Comparison of ENCODE assay signal across 19 cellular contexts in genomic region chr19:21314676-21315075, GRCh38. TPM values are rescaled to one million over a fixed set of nuclear protein-coding genes. Genes with fewer than 3 reads are reported as not detected.
DNase-seq lines count a peak whose midpoint lies in the region; ATAC-seq and TF ChIP-seq lines count a peak whose summit lies in the region.
"Had no signal": no experiment of that assay in that cellular context is flagged by ENCODE, and none has a peak within 500 bp of the region (broad histone marks: within the 10 kb centered on the region; RNA-seq: fewer than 3 reads in every experiment).

No MANE protein-coding gene starts in this region.

- DNase-seq in natural killer cell (no peak), cerebellar cortex (ENCODE audit: low spot score) (peak; percentile 7), medulla oblongata (ENCODE audit: extremely low spot score) (peak; percentile 54), NCI-H146 (lab: John Stamatoyannopoulos, UW) (no peak)
- DNase-seq in natural killer cell treated with Interleukin-12 subunit alpha and Interleukin-12 subunit beta and Interleukin-15 and Interleukin-18, amount 100 ng/mL, for 72 hours (ENCODE audit: low spot score), result no peak
- no peak for DNase-seq in activated T-helper 2 cell treated with anti-CD3 and anti-CD28 coated beads, Interferon-gamma antibody, Interleukin-2, Interleukin-4, amounts not matched to agents 10 μg/mL and 5 μg/mL and 100 μg/mL, durations not matched to agents 14 hours and 24 hours and 36 hours (ENCODE audit: low spot score)
- DNase-seq: activated CD4-positive, alpha-beta T cell treated with anti-CD3 and anti-CD28 coated beads, Interleukin-2, amount 50 U/mL, for 48 hours; activated naive CD8-positive, alpha-beta T cell treated with anti-CD3 and anti-CD28 coated beads, Interleukin-2, amount 10 ng/mL, durations not matched to agents 7 days and 5 days; DMS53; effector memory CD4-positive, alpha-beta T cell; hippocampal formation; mammary epithelial cell; NCI-H2081; NCI-H774; stimulated activated CD8-positive, alpha-beta memory T cell treated with anti-CD3 and anti-CD28 coated beads, Interleukin-4, amount 100 ng/mL, for 48 hours; T1000 had no signal

- H3K4me3 Mint-ChIP-seq in natural killer cell, result no peak overlapping the region
- no peak overlapping the region for H3K4me3 Mint-ChIP-seq in natural killer cell treated with Interleukin-12 subunit alpha and Interleukin-12 subunit beta and Interleukin-15 and Interleukin-18, amount 100 ng/mL, for 72 hours
- no peak overlapping the region for H3K4me3 Mint-ChIP-seq in activated T-helper 2 cell treated with anti-CD3 and anti-CD28 coated beads, Interferon-gamma antibody, Interleukin-2, Interleukin-4, amounts not matched to agents 10 μg/mL and 5 μg/mL and 100 μg/mL, durations not matched to agents 14 hours and 24 hours and 36 hours (ENCODE audit: low read depth)
- H3K4me3 Mint-ChIP-seq: activated naive CD8-positive, alpha-beta T cell treated with anti-CD3 and anti-CD28 coated beads, Interleukin-2, amount 10 ng/mL, durations not matched to agents 7 days and 5 days had no signal

- intact Hi-C loops in natural killer cell (cut with micrococcal nuclease), result no loop called here
- intact Hi-C loops in activated T-helper 2 cell treated with anti-CD3 and anti-CD28 coated beads, Interferon-gamma antibody, Interleukin-2, Interleukin-4, amounts not matched to agents 10 μg/mL and 5 μg/mL and 100 μg/mL, durations not matched to agents 14 hours and 24 hours and 36 hours (cut with micrococcal nuclease), result no loop called here

- H3K36me3 Mint-ChIP-seq in natural killer cell, result no peaks in the 10 kb centered on the region
- peaks cover 5% of the 10 kb centered on the region for H3K36me3 Mint-ChIP-seq in natural killer cell treated with Interleukin-12 subunit alpha and Interleukin-12 subunit beta and Interleukin-15 and Interleukin-18, amount 100 ng/mL, for 72 hours
- H3K36me3 Mint-ChIP-seq in activated T-helper 2 cell treated with anti-CD3 and anti-CD28 coated beads, Interferon-gamma antibody, Interleukin-2, Interleukin-4, amounts not matched to agents 10 μg/mL and 5 μg/mL and 100 μg/mL, durations not matched to agents 14 hours and 24 hours and 36 hours (ENCODE audit: low read depth), result peaks cover 84% of the 10 kb centered on the region

- ATAC-seq in natural killer cell (no peak), HG03521 (IDR thresholded peaks at IDR 0.05; ENCODE audit: unreplicated experiment) (no peak), GM21825 (IDR thresholded peaks at IDR 0.05; ENCODE audit: unreplicated experiment) (no peak)
- ATAC-seq in natural killer cell treated with Interleukin-12 subunit alpha and Interleukin-12 subunit beta and Interleukin-15 and Interleukin-18, amount 100 ng/mL, for 72 hours, result no peak
- ATAC-seq: K562 had no signal

- H3K4me1 Mint-ChIP-seq in natural killer cell, result peaks cover 48 to 61% of the 10 kb centered on the region in 2 donors
- peaks cover 12 to 35% of the 10 kb centered on the region in 2 donors for H3K4me1 Mint-ChIP-seq in natural killer cell treated with Interleukin-12 subunit alpha and Interleukin-12 subunit beta and Interleukin-15 and Interleukin-18, amount 100 ng/mL, for 72 hours (ENCODE audit: low read depth in 2 of 2)
- H3K4me1 Mint-ChIP-seq in activated T-helper 2 cell treated with anti-CD3 and anti-CD28 coated beads, Interferon-gamma antibody, Interleukin-2, Interleukin-4, amounts not matched to agents 10 μg/mL and 5 μg/mL and 100 μg/mL, durations not matched to agents 14 hours and 24 hours and 36 hours (ENCODE audit: low read depth), result no peaks in the 10 kb centered on the region

- H3K27me3 Mint-ChIP-seq in natural killer cell (ENCODE audit: low read depth in 2 of 2), result no peaks in the 10 kb centered on the region
- no peaks in the 10 kb centered on the region for H3K27me3 Mint-ChIP-seq in natural killer cell treated with Interleukin-12 subunit alpha and Interleukin-12 subunit beta and Interleukin-15 and Interleukin-18, amount 100 ng/mL, for 72 hours
- H3K27me3 Mint-ChIP-seq in activated T-helper 2 cell treated with anti-CD3 and anti-CD28 coated beads, Interferon-gamma antibody, Interleukin-2, Interleukin-4, amounts not matched to agents 10 μg/mL and 5 μg/mL and 100 μg/mL, durations not matched to agents 14 hours and 24 hours and 36 hours (ENCODE audit: low read depth), result no peaks in the 10 kb centered on the region
- H3K27me3 Mint-ChIP-seq: activated naive CD8-positive, alpha-beta T cell treated with anti-CD3 and anti-CD28 coated beads, Interleukin-2, amount 10 ng/mL, durations not matched to agents 7 days and 5 days had no signal

- peak overlapping the region; percentile 65 to 72 for H3K27ac Mint-ChIP-seq in natural killer cell
- H3K27ac Mint-ChIP-seq in natural killer cell treated with Interleukin-12 subunit alpha and Interleukin-12 subunit beta and Interleukin-15 and Interleukin-18, amount 100 ng/mL, for 72 hours, result no peak overlapping the region
- H3K27ac Mint-ChIP-seq in activated T-helper 2 cell treated with anti-CD3 and anti-CD28 coated beads, Interferon-gamma antibody, Interleukin-2, Interleukin-4, amounts not matched to agents 10 μg/mL and 5 μg/mL and 100 μg/mL, durations not matched to agents 14 hours and 24 hours and 36 hours, result no peak overlapping the region
- H3K27ac Mint-ChIP-seq: activated naive CD8-positive, alpha-beta T cell treated with anti-CD3 and anti-CD28 coated beads, Interleukin-2, amount 10 ng/mL, durations not matched to agents 7 days and 5 days had no signal

- no peak for TF ChIP-seq CTCF in natural killer cell (IDR thresholded peaks at IDR 0.05)

- H3K9me3 Mint-ChIP-seq in natural killer cell, result no peaks in the 10 kb centered on the region
- no peaks in the 10 kb centered on the region for H3K9me3 Mint-ChIP-seq in natural killer cell treated with Interleukin-12 subunit alpha and Interleukin-12 subunit beta and Interleukin-15 and Interleukin-18, amount 100 ng/mL, for 72 hours
- H3K9me3 Mint-ChIP-seq in activated T-helper 2 cell treated with anti-CD3 and anti-CD28 coated beads, Interferon-gamma antibody, Interleukin-2, Interleukin-4, amounts not matched to agents 10 μg/mL and 5 μg/mL and 100 μg/mL, durations not matched to agents 14 hours and 24 hours and 36 hours, result peaks cover 56% of the 10 kb centered on the region

RNA-seq across cellular contexts. Expression of gene ZNF708, which starts 14.5 kb away (rescaled TPM):
- 10 to 100 TPM; 21.2 to 24.4 (median 24.4) TPM for total RNA-seq in natural killer cell
- total RNA-seq in natural killer cell treated with Interleukin-12 subunit alpha and Interleukin-12 subunit beta and Interleukin-15 and Interleukin-18, amount 100 ng/mL, for 72 hours, result 10 to 100 TPM; 15.7 to 19.6 TPM
- total RNA-seq in activated T-helper 2 cell treated with anti-CD3 and anti-CD28 coated beads, Interferon-gamma antibody, Interleukin-2, Interleukin-4, amounts not matched to agents 10 μg/mL and 5 μg/mL and 100 μg/mL, durations not matched to agents 14 hours and 24 hours and 36 hours, result 11.0 and 12.1 TPM in 2 replicates

RNA-seq across cellular contexts. Expression of gene ZNF738, which starts 44.1 kb away (rescaled TPM):
- total RNA-seq in natural killer cell, result 10 to 100 TPM; 11.4 to 22.9 (median 14.7) TPM
- total RNA-seq in natural killer cell treated with Interleukin-12 subunit alpha and Interleukin-12 subunit beta and Interleukin-15 and Interleukin-18, amount 100 ng/mL, for 72 hours, result 10 to 100 TPM in 1 of 2 donors, 1 to 10 TPM in 1; 9.7 to 17.2 TPM
- total RNA-seq in activated T-helper 2 cell treated with anti-CD3 and anti-CD28 coated beads, Interferon-gamma antibody, Interleukin-2, Interleukin-4, amounts not matched to agents 10 μg/mL and 5 μg/mL and 100 μg/mL, durations not matched to agents 14 hours and 24 hours and 36 hours, result 12.5 and 13.7 TPM in 2 replicates

Comparison
In these comparisons a context has a peak if more than half of its experiments do, and no peak if none do; other contexts are left out.
1. H3K27ac Mint-ChIP-seq: peak in natural killer cell (2 of 2); none in natural killer cell treated with Interleukin-12 subunit alpha and Interleukin-12 subunit beta and Interleukin-15 and Interleukin-18, amount 100 ng/mL, for 72 hours (0 of 2) and activated T-helper 2 cell treated with anti-CD3 and anti-CD28 coated beads, Interferon-gamma antibody, Interleukin-2, Interleukin-4, amounts not matched to agents 10 μg/mL and 5 μg/mL and 100 μg/mL, durations not matched to agents 14 hours and 24 hours and 36 hours (single experiment).
2. DNase-seq: peak in cerebellar cortex (single experiment) and medulla oblongata (single experiment); none in natural killer cell (single experiment), natural killer cell treated with Interleukin-12 subunit alpha and Interleukin-12 subunit beta and Interleukin-15 and Interleukin-18, amount 100 ng/mL, for 72 hours (single experiment), NCI-H146 (single experiment) and activated T-helper 2 cell treated with anti-CD3 and anti-CD28 coated beads, Interferon-gamma antibody, Interleukin-2, Interleukin-4, amounts not matched to agents 10 μg/mL and 5 μg/mL and 100 μg/mL, durations not matched to agents 14 hours and 24 hours and 36 hours (single experiment).